In genomic region chr22:50347157-50347556, GRCh38 we compare ENCODE assay signal across 20 cellular contexts. TPM values are rescaled to one million over a fixed set of nuclear protein-coding genes. Genes with fewer than 3 reads are reported as not detected.
DNase-seq lines count a peak whose midpoint lies in the region; ATAC-seq, FAIRE-seq and TF ChIP-seq lines count a peak whose summit lies in the region.
"Had no signal": no experiment of that assay in that cellular context is flagged by ENCODE, and none has a peak within 500 bp of the region (broad histone marks: within the 10 kb centered on the region; RNA-seq: fewer than 3 reads in every experiment).

No MANE protein-coding gene starts in this region.

- no peak overlapping the region for H3K4me3 ChIP-seq in HepG2 (replicated peaks in 1 of 3; ENCODE audit: insufficient read depth in 1 of 3, low read depth in 2 of 3, low read length in 3 of 3)
- H3K4me3 ChIP-seq in right lobe of liver, result no peak overlapping the region
- H3K4me3 ChIP-seq in bronchial epithelial cell (ENCODE audit: low read depth, low read length), result no peak overlapping the region
- H3K4me3 ChIP-seq in naive thymus-derived CD4-positive, alpha-beta T cell (ENCODE audit: low read length), result no peak overlapping the region
- H3K4me3 ChIP-seq in foreskin fibroblast (ENCODE audit: low read depth in 1 of 2, low read length in 2 of 2), result no peak overlapping the region
- H3K4me3 ChIP-seq in tibial artery, result no peak overlapping the region

- BruUV-seq in HepG2 (replicated peaks; lab: Mats Ljungman, UMichigan), result no TSS peak

- ATAC-seq in HepG2 (no peak; the same call in 2 of the 3 replicates), right lobe of liver (no peak), GM19023 (IDR thresholded peaks at IDR 0.05; ENCODE audit: unreplicated experiment) (no peak)
- ATAC-seq in naive thymus-derived CD4-positive, alpha-beta T cell, result no peak
- ATAC-seq: PC-3 had no signal

- WGBS in HepG2 (ENCODE audit: low lambda C conversion rate), result 87% methylated on average over 8 of the region's 8 CpGs
- WGBS in right lobe of liver (ENCODE audit: insufficient coverage, low coverage, low lambda C conversion rate, missing lambda C conversion rate), result 74% methylated on average over 8 of the region's 8 CpGs

- peaks cover 24% of the 10 kb centered on the region for H3K79me2 ChIP-seq in HepG2 (ENCODE audit: insufficient read depth, low read length)

- peaks cover 9% of the 10 kb centered on the region; the same call in 1 of the 2 replicates for H4K20me1 ChIP-seq in HepG2 (ENCODE audit: insufficient read depth, low read length)

- TF ChIP-seq POLR2A in HepG2 (IDR thresholded peaks at IDR 0.05; ENCODE audit: insufficient read depth in 1 of 2, low read depth in 2 of 2, low read length in 2 of 2), result no peak
- TF ChIP-seq POLR2A in right lobe of liver (IDR thresholded peaks at IDR 0.05), result no peak

- TF ChIP-seq CTCF in HepG2 (CRISPR knock-in tag; IDR thresholded peaks at IDR 0.05) (no peak), right lobe of liver (IDR thresholded peaks at IDR 0.05) (no peak), bronchial epithelial cell (IDR thresholded peaks at IDR 0.05; ENCODE audit: insufficient read depth, low read length, severe bottlenecking) (no peak), foreskin fibroblast (IDR thresholded peaks at IDR 0.05; ENCODE audit: low read depth, low read length) (no peak), tibial artery (IDR thresholded peaks at IDR 0.05) (no peak)

- H3K9ac ChIP-seq in HepG2 (ENCODE audit: insufficient read depth, low read depth, low read length), result no peak overlapping the region

- H3K9me3 ChIP-seq in HepG2 (ENCODE audit: low read length), result no peaks in the 10 kb centered on the region
- H3K9me3 ChIP-seq in right lobe of liver, result no peaks in the 10 kb centered on the region
- H3K9me3 ChIP-seq in naive thymus-derived CD4-positive, alpha-beta T cell (ENCODE audit: control insufficient read depth in 2 of 3, low read length in 3 of 3), result no peaks in the 10 kb centered on the region
- H3K9me3 ChIP-seq in tibial artery, result no peaks in the 10 kb centered on the region

- H3K4me3 Mint-ChIP-seq in naive thymus-derived CD4-positive, alpha-beta T cell, result no peak overlapping the region
- H3K4me3 Mint-ChIP-seq: CD14-positive monocyte had no signal

- H3K27me3 ChIP-seq in HepG2 (ENCODE audit: control insufficient read depth in 1 of 2, insufficient read depth in 2 of 2, low read length in 2 of 2) (no peaks in the 10 kb centered on the region), right lobe of liver (no peaks in the 10 kb centered on the region), bronchial epithelial cell (ENCODE audit: control insufficient read depth, insufficient read depth, low read length) (no peaks in the 10 kb centered on the region), tibial artery (no peaks in the 10 kb centered on the region)
- no peaks in the 10 kb centered on the region for H3K27me3 ChIP-seq in naive thymus-derived CD4-positive, alpha-beta T cell (ENCODE audit: control insufficient read depth in 2 of 2, insufficient read depth in 2 of 2, low read length in 2 of 2)

- H3K4me2 ChIP-seq in HepG2 (ENCODE audit: low read depth, low read length), result peak overlapping the region; percentile 49

- no peaks in the 10 kb centered on the region for H3K36me3 ChIP-seq in HepG2 (replicated peaks in 1 of 2; ENCODE audit: control insufficient read depth in 1 of 2, insufficient read depth in 2 of 2, low read length in 2 of 2)
- no peaks in the 10 kb centered on the region for H3K36me3 ChIP-seq in right lobe of liver
- peaks cover 3% of the 10 kb centered on the region for H3K36me3 ChIP-seq in bronchial epithelial cell (ENCODE audit: control insufficient read depth, insufficient read depth, low read length)
- peaks cover 0 to 5% (median 0%) of the 10 kb centered on the region in 3 experiments for H3K36me3 ChIP-seq in naive thymus-derived CD4-positive, alpha-beta T cell (ENCODE audit: control insufficient read depth in 2 of 3, insufficient read depth in 3 of 3, low read length in 3 of 3)
- H3K36me3 ChIP-seq in tibial artery, result peaks cover 0 to 10% (median 0%) of the 10 kb centered on the region in 3 donors

- FAIRE-seq in HepG2 (lab: Jason Lieb, UNC), result no peak
- peak; percentile 84 for FAIRE-seq in bronchial epithelial cell (lab: Jason Lieb, UNC)
- FAIRE-seq: GM12891, GM19239 had no signal

- DNase-seq in HepG2 (ENCODE audit: low spot score) (no peak), right lobe of liver (no peak), bronchial epithelial cell (ENCODE audit: low read depth) (no peak), foreskin fibroblast (no peak), tibial artery (no peak)
- DNase-seq in naive thymus-derived CD4-positive, alpha-beta T cell, result no peak
- no peak for DNase-seq in central memory CD4-positive, alpha-beta T cell
- DNase-seq: COR-L47; DMS153; HCEC 1CT; NCI-H1436 treated with DMSO at 0.1 percent for 48 hours; NCI-H2107; NCI-H345; NCI-H526 treated with DMSO at 0.1 percent for 48 hours; NK-92 treated with Interleukin-12 subunit alpha and Interleukin-12 subunit beta, amount 100 ng/mL, for 24 hours; PC-3 had no signal

- no peak overlapping the region for H3K27ac Mint-ChIP-seq in naive thymus-derived CD4-positive, alpha-beta T cell
- H3K27ac Mint-ChIP-seq: CD14-positive monocyte had no signal

- TF ChIP-seq RAD21 in HepG2 (CRISPR knock-in tag; IDR thresholded peaks at IDR 0.05), result no peak

- CTCF ChIA-PET in HepG2 (lab: Yijun Ruan, JAX; ENCODE audit: low intra/inter-chr PET ratio, low total read pairs), result no interaction called here
- CTCF ChIA-PET in naive thymus-derived CD4-positive, alpha-beta T cell (lab: Charles Lee), result no interaction called here

- no peak overlapping the region for H2AFZ ChIP-seq in HepG2 (ENCODE audit: low read length)

- peaks cover 0 to 9% (median 4%) of the 10 kb centered on the region in 7 donors for H3K4me1 Mint-ChIP-seq in naive thymus-derived CD4-positive, alpha-beta T cell

- H3K36me3 Mint-ChIP-seq in naive thymus-derived CD4-positive, alpha-beta T cell, result peaks cover 0 to 2% (median 0%) of the 10 kb centered on the region in 5 donors

- H3K4me1 ChIP-seq in HepG2 (ENCODE audit: insufficient read depth, low read length) (peaks cover 26% of the 10 kb centered on the region), right lobe of liver (peaks cover 0 to 4% (median under 1%) of the 10 kb centered on the region in 4 donors), tibial artery (peaks cover 0 to 22% (median 13%) of the 10 kb centered on the region in 4 donors)
- H3K4me1 ChIP-seq in naive thymus-derived CD4-positive, alpha-beta T cell (ENCODE audit: control insufficient read depth in 2 of 2, insufficient read depth in 2 of 2, low read length in 2 of 2), result peaks cover 16 to 22% of the 10 kb centered on the region in 2 donors

- POLR2A ChIA-PET in HepG2 (lab: Yijun Ruan, JAX), result no interaction called here
- POLR2A ChIA-PET in naive thymus-derived CD4-positive, alpha-beta T cell (lab: Charles Lee), result no interaction called here

- no peaks in the 10 kb centered on the region for H3K9me3 Mint-ChIP-seq in naive thymus-derived CD4-positive, alpha-beta T cell

- H3K27ac ChIP-seq in HepG2 (ENCODE audit: extremely low read length, insufficient read depth, low read length) (no peak overlapping the region), right lobe of liver (no peak overlapping the region), tibial artery (no peak overlapping the region)
- peak overlapping the region; percentile 53 for H3K27ac ChIP-seq in naive thymus-derived CD4-positive, alpha-beta T cell (ENCODE audit: low read depth, low read length)

- no peaks in the 10 kb centered on the region for H3K27me3 Mint-ChIP-seq in naive thymus-derived CD4-positive, alpha-beta T cell

- in situ Hi-C loops in HepG2 (cut with HindIII; ENCODE audit: extremely low pct_ligation_motif_present, low pct_unique_long_range_greater_than_20kb), result no loop called here

- intact Hi-C loops in HepG2 (cut with micrococcal nuclease; ENCODE audit: unreplicated experiment), result no loop called here
- intact Hi-C loops in right lobe of liver (cut with DNase I), result no loop called here
- intact Hi-C loops in naive thymus-derived CD4-positive, alpha-beta T cell (cut with micrococcal nuclease), result no loop called here
- intact Hi-C loops in tibial artery (cut with DNase I; ENCODE audit: low total_unique reads), result no loop called here

- TF ChIP-seq EP300 in HepG2 (IDR thresholded peaks at IDR 0.05; ENCODE audit: low read depth in 2 of 2, low read length in 2 of 2), result no peak
- TF ChIP-seq EP300 in HepG2 (CRISPR knock-in tag; IDR thresholded peaks at IDR 0.05; ENCODE audit: borderline replicate concordance), result no peak

RNA-seq across cellular contexts. Expression of gene PPP6R2, which starts 4.0 kb away (rescaled TPM):
- total RNA-seq in HepG2 (2016; rRNA removed; fragmentation: Illumina TruSeq; extraction: Trizol) (36.1 and 55.0 TPM in 2 replicates), right lobe of liver (10 to 100 TPM; 38.3 to 80.3 (median 54.4) TPM), bronchial epithelial cell (50.5 and 57.5 TPM in 2 replicates)
- total RNA-seq in HepG2 (2016; cell fraction: cytosol; rRNA removed; fragmentation: Illumina TruSeq; extraction: Trizol; ENCODE audit: low read depth), result 13.5 and 14.8 TPM in 2 replicates
- total RNA-seq in HepG2 (2016; cell fraction: insoluble cytoplasmic fraction; rRNA removed; fragmentation: Illumina TruSeq; extraction: Trizol), result 33.5 and 56.7 TPM in 2 replicates
- total RNA-seq in HepG2 (2016; cell fraction: membrane; rRNA removed; fragmentation: Illumina TruSeq; extraction: Trizol), result 26.4 and 27.2 TPM in 2 replicates
- total RNA-seq in HepG2 (2016; cell fraction: nucleus; rRNA removed; fragmentation: Illumina TruSeq; extraction: Trizol), result 53.7 and 65.8 TPM in 2 replicates
- 102 and 112 TPM in 2 replicates for polyA plus RNA-seq in HepG2 (2011; rRNA removed)
- 56.6 and 76.3 TPM in 2 replicates for polyA plus RNA-seq in HepG2 (2011; cell fraction: cytosol; rRNA removed)
- 458 and 611 TPM in 2 replicates for polyA plus RNA-seq in HepG2 (2011; cell fraction: nucleus; rRNA removed)
- 58.5 and 66.4 TPM in 2 replicates for polyA plus RNA-seq in HepG2 (2012)
- polyA plus RNA-seq in HepG2 (2016; cell fraction: cytosol; fragmentation: Illumina TruSeq; extraction: Trizol; ENCODE audit: low read depth), result 6.8 and 7.7 TPM in 2 replicates
- polyA plus RNA-seq in HepG2 (2016; cell fraction: insoluble cytoplasmic fraction; fragmentation: Illumina TruSeq; extraction: Trizol; ENCODE audit: low read depth), result 26.5 and 32.8 TPM in 2 replicates
- polyA plus RNA-seq in HepG2 (2016; cell fraction: membrane; fragmentation: Illumina TruSeq; extraction: Trizol; ENCODE audit: low read depth), result 17.1 and 18.2 TPM in 2 replicates
- 172 and 175 TPM in 2 replicates for polyA plus RNA-seq in HepG2 (2016; cell fraction: nucleus; fragmentation: Illumina TruSeq; extraction: Trizol; ENCODE audit: insufficient read depth, low read depth)
- 25.0 and 101 TPM in 2 replicates for polyA minus RNA-seq in HepG2 (2011; rRNA and poly(A)+ RNA removed; ENCODE audit: low replicate concordance)
- 29.8 and 30.8 TPM in 2 replicates for polyA minus RNA-seq in HepG2 (2011; cell fraction: cytosol; rRNA and poly(A)+ RNA removed)
- 84.9 and 89.9 TPM in 2 replicates for polyA minus RNA-seq in HepG2 (2011; cell fraction: nucleus; rRNA and poly(A)+ RNA removed)
- 10 to 100 TPM; 57.8 to 88.1 (median 78.1) TPM for total RNA-seq in naive thymus-derived CD4-positive, alpha-beta T cell
- polyA plus RNA-seq in naive thymus-derived CD4-positive, alpha-beta T cell, result 10 to 100 TPM; 17.0 to 38.8 TPM

RNA-seq across cellular contexts. Expression of gene DENND6B, which starts 20.3 kb away (rescaled TPM):
- total RNA-seq in HepG2 (2016; rRNA removed; fragmentation: Illumina TruSeq; extraction: Trizol) (0.84 and 0.95 TPM in 2 replicates), right lobe of liver (1 to 10 TPM in 5 of 6 experiments, under 1 TPM in 1; 0.98 to 4.1 (median 1.9) TPM), bronchial epithelial cell (1.1 and 1.8 TPM in 2 replicates)
- 0.30 and 0.44 TPM in 2 replicates for total RNA-seq in HepG2 (2016; cell fraction: cytosol; rRNA removed; fragmentation: Illumina TruSeq; extraction: Trizol; ENCODE audit: low read depth)
- 0.22 and 0.65 TPM in 2 replicates for total RNA-seq in HepG2 (2016; cell fraction: insoluble cytoplasmic fraction; rRNA removed; fragmentation: Illumina TruSeq; extraction: Trizol)
- total RNA-seq in HepG2 (2016; cell fraction: membrane; rRNA removed; fragmentation: Illumina TruSeq; extraction: Trizol), result 0.52 and 0.90 TPM in 2 replicates
- 0.90 and 1.1 TPM in 2 replicates for total RNA-seq in HepG2 (2016; cell fraction: nucleus; rRNA removed; fragmentation: Illumina TruSeq; extraction: Trizol)
- polyA plus RNA-seq in HepG2 (2011; rRNA removed), result 3.8 and 4.2 TPM in 2 replicates
- 1.8 TPM in 2 replicates for polyA plus RNA-seq in HepG2 (2011; cell fraction: cytosol; rRNA removed)
- 33.7 and 41.4 TPM in 2 replicates for polyA plus RNA-seq in HepG2 (2011; cell fraction: nucleus; rRNA removed)
- 2.5 and 2.6 TPM in 2 replicates for polyA plus RNA-seq in HepG2 (2012)
- 0.33 and 0.71 TPM in 2 replicates for polyA plus RNA-seq in HepG2 (2016; cell fraction: cytosol; fragmentation: Illumina TruSeq; extraction: Trizol; ENCODE audit: low read depth)
- 0.74 and 0.86 TPM in 2 replicates for polyA plus RNA-seq in HepG2 (2016; cell fraction: insoluble cytoplasmic fraction; fragmentation: Illumina TruSeq; extraction: Trizol; ENCODE audit: low read depth)
- polyA plus RNA-seq in HepG2 (2016; cell fraction: membrane; fragmentation: Illumina TruSeq; extraction: Trizol; ENCODE audit: low read depth), result 0.63 and 1.2 TPM in 2 replicates
- 4.0 and 5.3 TPM in 2 replicates for polyA plus RNA-seq in HepG2 (2016; cell fraction: nucleus; fragmentation: Illumina TruSeq; extraction: Trizol; ENCODE audit: insufficient read depth, low read depth)
- polyA minus RNA-seq in HepG2 (2011; rRNA and poly(A)+ RNA removed; ENCODE audit: low replicate concordance), result 0.58 and 2.9 TPM in 2 replicates
- polyA minus RNA-seq in HepG2 (2011; cell fraction: cytosol; rRNA and poly(A)+ RNA removed), result 1.3 TPM in 2 replicates
- polyA minus RNA-seq in HepG2 (2011; cell fraction: nucleus; rRNA and poly(A)+ RNA removed), result 2.6 and 3.3 TPM in 2 replicates
- 1 to 10 TPM; 2.1 to 4.0 (median 2.8) TPM for total RNA-seq in naive thymus-derived CD4-positive, alpha-beta T cell
- polyA plus RNA-seq in naive thymus-derived CD4-positive, alpha-beta T cell, result under 1 TPM; 0.19 to 0.61 TPM

RNA-seq across cellular contexts. Expression of gene PLXNB2, which starts 39.7 kb away (rescaled TPM):
- total RNA-seq in HepG2 (2016; rRNA removed; fragmentation: Illumina TruSeq; extraction: Trizol) (19.3 and 32.6 TPM in 2 replicates), right lobe of liver (100 to 1,000 TPM; 154 to 181 (median 161) TPM), bronchial epithelial cell (138 and 176 TPM in 2 replicates)
- total RNA-seq in HepG2 (2016; cell fraction: cytosol; rRNA removed; fragmentation: Illumina TruSeq; extraction: Trizol; ENCODE audit: low read depth), result 4.6 and 4.9 TPM in 2 replicates
- total RNA-seq in HepG2 (2016; cell fraction: insoluble cytoplasmic fraction; rRNA removed; fragmentation: Illumina TruSeq; extraction: Trizol), result 16.8 and 32.7 TPM in 2 replicates
- 13.7 and 15.6 TPM in 2 replicates for total RNA-seq in HepG2 (2016; cell fraction: membrane; rRNA removed; fragmentation: Illumina TruSeq; extraction: Trizol)
- total RNA-seq in HepG2 (2016; cell fraction: nucleus; rRNA removed; fragmentation: Illumina TruSeq; extraction: Trizol), result 43.2 and 57.8 TPM in 2 replicates
- 68.9 and 79.4 TPM in 2 replicates for polyA plus RNA-seq in HepG2 (2011; rRNA removed)
- 46.5 and 75.4 TPM in 2 replicates for polyA plus RNA-seq in HepG2 (2011; cell fraction: cytosol; rRNA removed)
- polyA plus RNA-seq in HepG2 (2011; cell fraction: nucleus; rRNA removed), result 265 and 413 TPM in 2 replicates
- polyA plus RNA-seq in HepG2 (2012), result 53.9 and 72.9 TPM in 2 replicates
- polyA plus RNA-seq in HepG2 (2016; cell fraction: cytosol; fragmentation: Illumina TruSeq; extraction: Trizol; ENCODE audit: low read depth), result 5.5 and 6.2 TPM in 2 replicates
- polyA plus RNA-seq in HepG2 (2016; cell fraction: insoluble cytoplasmic fraction; fragmentation: Illumina TruSeq; extraction: Trizol; ENCODE audit: low read depth), result 16.2 and 23.0 TPM in 2 replicates
- polyA plus RNA-seq in HepG2 (2016; cell fraction: membrane; fragmentation: Illumina TruSeq; extraction: Trizol; ENCODE audit: low read depth), result 10.1 and 11.9 TPM in 2 replicates
- polyA plus RNA-seq in HepG2 (2016; cell fraction: nucleus; fragmentation: Illumina TruSeq; extraction: Trizol; ENCODE audit: insufficient read depth, low read depth), result 148 and 155 TPM in 2 replicates
- 61.5 and 149 TPM in 2 replicates for polyA minus RNA-seq in HepG2 (2011; rRNA and poly(A)+ RNA removed; ENCODE audit: low replicate concordance)
- polyA minus RNA-seq in HepG2 (2011; cell fraction: cytosol; rRNA and poly(A)+ RNA removed), result 76.6 and 89.8 TPM in 2 replicates
- 57.9 and 61.3 TPM in 2 replicates for polyA minus RNA-seq in HepG2 (2011; cell fraction: nucleus; rRNA and poly(A)+ RNA removed)
- total RNA-seq in naive thymus-derived CD4-positive, alpha-beta T cell, result 100 to 1,000 TPM in 1 of 5 experiments, 10 to 100 TPM in 2, 1 to 10 TPM in 2; 2.9 to 138 (median 12.6) TPM
- polyA plus RNA-seq in naive thymus-derived CD4-positive, alpha-beta T cell, result under 1 TPM; 0.05 to 0.32 TPM
